Comparison of ENCODE assay signal across 10 cellular contexts in genomic region chr1:154969246-154969645, GRCh38. TPM values are rescaled to one million over a fixed set of nuclear protein-coding genes. Genes with fewer than 3 reads are reported as not detected.
A peak's percentile ranks its signal among the peaks of the same experiment; 100 is the strongest.
DNase-seq lines count a peak whose midpoint lies in the region; ATAC-seq and TF ChIP-seq lines count a peak whose summit lies in the region.
"Had no signal": no experiment of that assay in that cellular context is flagged by ENCODE, and none has a peak within 500 bp of the region (broad histone marks: within the 10 kb centered on the region; RNA-seq: fewer than 3 reads in every experiment).

No MANE protein-coding gene starts in this region.

- peaks cover 0 to 50% (median 0%) of the 10 kb centered on the region in 3 donors for H3K36me3 Mint-ChIP-seq in naive thymus-derived CD8-positive, alpha-beta T cell

- H3K4me1 ChIP-seq in ACC112 (ENCODE audit: control insufficient read depth, insufficient read depth, low read length, unreplicated experiment) = peaks cover 50% of the 10 kb centered on the region

- peaks cover 50% of the 10 kb centered on the region for H3K79me2 ChIP-seq in ACC112 (ENCODE audit: control insufficient read depth, insufficient read depth, low read length, unreplicated experiment)

- peak overlapping the region in 9 of 10 donors; percentile 12 to 87 (median 68) for H3K27ac Mint-ChIP-seq in naive thymus-derived CD8-positive, alpha-beta T cell

- H2AFZ ChIP-seq in ACC112 (ENCODE audit: low read length, unreplicated experiment) = no peak overlapping the region

- POLR2A ChIA-PET in naive thymus-derived CD8-positive, alpha-beta T cell (lab: Charles Lee) = interaction anchor here (0.7 to 7.5 kb wide), 4 partner anchors 8 to 40 kb away, joined by 3 to 85 read pairs (median 36); partner anchors contain the start of genes PBXIP1 and PYGO2

- no peaks in the 10 kb centered on the region for H3K27me3 Mint-ChIP-seq in naive thymus-derived CD8-positive, alpha-beta T cell

- intact Hi-C loops in dorsolateral prefrontal cortex (cut with DNase I) = no loop called here

- TF ChIP-seq CTCF in LNCaP clone FGC (IDR thresholded peaks at IDR 0.05; ENCODE audit: control insufficient read depth, extremely low read depth, insufficient read depth) (no peak), dorsolateral prefrontal cortex (IDR thresholded peaks at IDR 0.05 in 54 of 56, conservative IDR thresholded peaks at IDR 0.05 in 2 of 56; ENCODE audit: low read depth in 1 of 56, partially characterized antibody in 56 of 56) (no peak)

- DNase-seq in LNCaP clone FGC (ENCODE audit: low read depth) = no peak
- no peak for DNase-seq in dorsolateral prefrontal cortex
- no peak for DNase-seq in naive thymus-derived CD8-positive, alpha-beta T cell
- DNase-seq in NOMO-1 treated with dmso at 0.1 percent for 144 hours (lab: John Stamatoyannopoulos, UW; ENCODE audit: unreplicated experiment) = no peak
- no peak for DNase-seq in GF-D8 (lab: John Stamatoyannopoulos, UW)
- DNase-seq: activated CD4-positive, alpha-beta T cell treated with anti-CD3 and anti-CD28 coated beads, Interleukin-2, amount 50 U/mL, for 4 hours; NCI-H146 had no signal

- no peaks in the 10 kb centered on the region for H3K27me3 ChIP-seq in ACC112 (ENCODE audit: insufficient read depth, low read length)
- H3K27me3 ChIP-seq in dorsolateral prefrontal cortex = no peaks in the 10 kb centered on the region

- ATAC-seq in naive thymus-derived CD8-positive, alpha-beta T cell = no peak
- no peak for ATAC-seq in GM18517 (IDR thresholded peaks at IDR 0.05; ENCODE audit: unreplicated experiment)
- no peak for ATAC-seq in GM18511 (IDR thresholded peaks at IDR 0.05; ENCODE audit: unreplicated experiment)

- peak overlapping the region; percentile 97 for H3K27ac ChIP-seq in ACC112 (ENCODE audit: low read depth, low read length)
- peak overlapping the region in 39 of 59 donors; percentile 8 to 100 (median 95) for H3K27ac ChIP-seq in dorsolateral prefrontal cortex

- H3K4me1 Mint-ChIP-seq in naive thymus-derived CD8-positive, alpha-beta T cell = peaks cover 20 to 42% (median 34%) of the 10 kb centered on the region in 4 donors

- H3K4me3 ChIP-seq in ACC112 (ENCODE audit: low read depth, low read length) (peak overlapping the region; percentile 90), LNCaP clone FGC (ENCODE audit: low read depth, low read length) (peak overlapping the region; percentile 59), dorsolateral prefrontal cortex (peak overlapping the region in 55 of 59 donors; percentile 6 to 84 (median 59))

- no peaks in the 10 kb centered on the region for H3K9me3 Mint-ChIP-seq in naive thymus-derived CD8-positive, alpha-beta T cell

- peaks cover 3% of the 10 kb centered on the region; the same call in 1 of the 2 replicates for H3K36me3 ChIP-seq in ACC112 (ENCODE audit: insufficient read depth, low read length)

- H3K4me3 Mint-ChIP-seq in naive thymus-derived CD8-positive, alpha-beta T cell = no peak overlapping the region

RNA-seq across cellular contexts. Expression of gene SHC1, which starts 1.3 kb away (rescaled TPM):
- 10 to 100 TPM; 19.6 to 84.4 (median 32.6) TPM for total RNA-seq in dorsolateral prefrontal cortex
- 10 to 100 TPM; 60.7 to 68.5 TPM for total RNA-seq in naive thymus-derived CD8-positive, alpha-beta T cell
- 10 to 100 TPM; 22.6 to 27.4 (median 24.4) TPM for polyA plus RNA-seq in naive thymus-derived CD8-positive, alpha-beta T cell

RNA-seq across cellular contexts. Expression of gene CKS1B, which starts 5.2 kb away (rescaled TPM):
- 10 to 100 TPM in 89 of 120 experiments, 1 to 10 TPM in 31; 4.1 to 21.6 (median 11.6) TPM for total RNA-seq in dorsolateral prefrontal cortex
- 10 to 100 TPM; 11.1 to 11.7 TPM for total RNA-seq in naive thymus-derived CD8-positive, alpha-beta T cell
- 10 to 100 TPM; 58.0 to 66.6 (median 63.0) TPM for polyA plus RNA-seq in naive thymus-derived CD8-positive, alpha-beta T cell

RNA-seq across cellular contexts. Expression of gene PYGO2, which starts 7.7 kb away (rescaled TPM):
- total RNA-seq in dorsolateral prefrontal cortex = 10 to 100 TPM; 26.9 to 46.0 (median 33.8) TPM
- total RNA-seq in naive thymus-derived CD8-positive, alpha-beta T cell = 10 to 100 TPM; 55.6 to 57.3 TPM
- polyA plus RNA-seq in naive thymus-derived CD8-positive, alpha-beta T cell = 10 to 100 TPM; 21.5 to 50.8 (median 35.8) TPM

RNA-seq across cellular contexts. Expression of gene PBXIP1, which starts 13.3 kb away (rescaled TPM):
- 100 to 1,000 TPM in 54 of 120 experiments, 10 to 100 TPM in 66; 40.2 to 244 (median 96.9) TPM for total RNA-seq in dorsolateral prefrontal cortex
- 100 to 1,000 TPM; 317 to 319 TPM for total RNA-seq in naive thymus-derived CD8-positive, alpha-beta T cell
- polyA plus RNA-seq in naive thymus-derived CD8-positive, alpha-beta T cell = 100 to 1,000 TPM; 182 to 239 (median 183) TPM

RNA-seq across cellular contexts. Expression of gene FLAD1, which starts 13.9 kb away (rescaled TPM):
- 10 to 100 TPM; 16.1 to 42.6 (median 25.5) TPM for total RNA-seq in dorsolateral prefrontal cortex
- 10 to 100 TPM; 46.6 to 46.8 TPM for total RNA-seq in naive thymus-derived CD8-positive, alpha-beta T cell
- polyA plus RNA-seq in naive thymus-derived CD8-positive, alpha-beta T cell = 10 to 100 TPM; 30.9 to 41.8 (median 31.9) TPM
